In genomic region chr2:19901458-19902271, GRCh38 we compare ENCODE assay signal across 8 cellular contexts. TPM values are rescaled to one million over a fixed set of nuclear protein-coding genes. Genes with fewer than 3 reads are reported as not detected.
DNase-seq lines count a peak whose midpoint lies in the region; ATAC-seq and TF ChIP-seq lines count a peak whose summit lies in the region.

TTC32 (minus strand) TSS chr2:19901983; CDS start chr2:19901854, 129 bp downstream.

- intact Hi-C loops in adrenal gland (cut with DNase I): no loop called here
- intact Hi-C loops in left cardiac atrium (cut with DNase I): no loop called here
- intact Hi-C loops in posterior vena cava (cut with DNase I): no loop called here

- H3K9me3 ChIP-seq in adrenal gland (replicated peaks in 1 of 3) (no peaks in the 10 kb centered on the region), upper lobe of left lung (no peaks in the 10 kb centered on the region)

- TF ChIP-seq CTCF in adrenal gland (IDR thresholded peaks at IDR 0.05) (no peak), upper lobe of left lung (IDR thresholded peaks at IDR 0.05) (peak in 2 of 6 experiments; percentile 18 to 29)

- H3K4me1 ChIP-seq in adrenal gland (replicated peaks in 1 of 2) (peaks cover 0 to 46% of the 10 kb centered on the region in 2 donors), upper lobe of left lung (peaks cover 25 to 45% (median 33%) of the 10 kb centered on the region in 4 donors)

- no peaks in the 10 kb centered on the region for H3K27me3 ChIP-seq in adrenal gland
- no peaks in the 10 kb centered on the region for H3K27me3 ChIP-seq in upper lobe of left lung

- peak within 1 kb of the TSS; percentile 58 to 94 (median 93) for H3K27ac ChIP-seq in adrenal gland
- peak within 1 kb of the TSS; percentile 96 to 98 (median 96) for H3K27ac ChIP-seq in upper lobe of left lung

- peak in 1 of 4 donors; percentile 5 for TF ChIP-seq EP300 in upper lobe of left lung (IDR thresholded peaks at IDR 0.05)

- no peaks in the 10 kb centered on the region for H3K36me3 ChIP-seq in adrenal gland (replicated peaks in 1 of 2)
- no peaks in the 10 kb centered on the region for H3K36me3 ChIP-seq in upper lobe of left lung

- WGBS in adrenal gland, 4 donors: 0 to 1% (median 0%) methylated on average over 32 to 70 of the region's 70 CpGs
- WGBS in upper lobe of left lung, 2 donors: 0 to 1% methylated on average over 27 to 63 of the region's 70 CpGs

- ATAC-seq in HG02884 (IDR thresholded peaks at IDR 0.05; ENCODE audit: unreplicated experiment): peak; percentile 71
- ATAC-seq in left cardiac atrium: peak; percentile 98
- ATAC-seq in upper lobe of left lung (ENCODE audit: low FRiP score in 2 of 2): peak; percentile 98

- H3K4me3 ChIP-seq in adrenal gland (peak within 1 kb of the TSS; percentile 64 to 89 (median 82)), upper lobe of left lung (peak within 1 kb of the TSS; percentile 51 to 86 (median 82))

- TF ChIP-seq POLR2A in GM15510 (IDR thresholded peaks at IDR 0.05; ENCODE audit: borderline replicate concordance, extremely low read depth, insufficient read length) (peak; percentile 80), adrenal gland (IDR thresholded peaks at IDR 0.05) (peak; percentile 69 to 89), upper lobe of left lung (IDR thresholded peaks at IDR 0.05) (peak in 3 of 4 donors; percentile 67 to 90 (median 90))

- DNase-seq in NCI-H146 treated with DMSO at 0.1 percent for 48 hours (lab: John Stamatoyannopoulos, UW; ENCODE audit: unreplicated experiment) (peak; percentile 89), T-helper 1 cell (peak; percentile 88 to 97 (median 93)), adrenal gland (peak; percentile 92 to 97 (median 95)), left cardiac atrium (peak; percentile 95), posterior vena cava (ENCODE audit: low spot score) (peak; percentile 98), upper lobe of left lung (peak; percentile 90 to 98)

RNA-seq across cellular contexts. Expression of gene TTC32, which starts in this region (rescaled TPM):
- total RNA-seq in adrenal gland (10 to 100 TPM in 3 of 8 donors, 1 to 10 TPM in 5; 2.1 to 21.7 (median 8.5) TPM), left cardiac atrium (1 to 10 TPM; 3.6 to 6.5 TPM), posterior vena cava (1 to 10 TPM; 7.4 to 9.4 TPM), upper lobe of left lung (10 to 100 TPM in 4 of 6 donors, 1 to 10 TPM in 2; 8.4 to 14.7 (median 12.3) TPM)
- polyA plus RNA-seq in adrenal gland: 10 to 100 TPM; 10.0 to 43.9 (median 34.3) TPM

Comparison
In these comparisons a context has a peak if more than half of its experiments do, and no peak if none do; other contexts are left out.
1. Peak in every context shown above with its lines: DNase-seq, ATAC-seq, H3K4me3 ChIP-seq and H3K27ac ChIP-seq.